ENCODE assay signal across 4 cellular contexts in genomic region chr6:138716971-138717370, GRCh38.
"Had no signal": no experiment of that assay in that cellular context is flagged by ENCODE, and none has a peak within 500 bp of the region (broad histone marks: within the 10 kb centered on the region; RNA-seq: fewer than 3 reads in every experiment).

No MANE protein-coding gene starts in this region.

- H3K4me3 ChIP-seq: K562 had no signal

- H3K27ac ChIP-seq: HL-60 had no signal

- DNase-seq: IMR-90, KBM-7 had no signal
